8 cellular contexts compared by ENCODE assay signal in the genomic region with DNA sequence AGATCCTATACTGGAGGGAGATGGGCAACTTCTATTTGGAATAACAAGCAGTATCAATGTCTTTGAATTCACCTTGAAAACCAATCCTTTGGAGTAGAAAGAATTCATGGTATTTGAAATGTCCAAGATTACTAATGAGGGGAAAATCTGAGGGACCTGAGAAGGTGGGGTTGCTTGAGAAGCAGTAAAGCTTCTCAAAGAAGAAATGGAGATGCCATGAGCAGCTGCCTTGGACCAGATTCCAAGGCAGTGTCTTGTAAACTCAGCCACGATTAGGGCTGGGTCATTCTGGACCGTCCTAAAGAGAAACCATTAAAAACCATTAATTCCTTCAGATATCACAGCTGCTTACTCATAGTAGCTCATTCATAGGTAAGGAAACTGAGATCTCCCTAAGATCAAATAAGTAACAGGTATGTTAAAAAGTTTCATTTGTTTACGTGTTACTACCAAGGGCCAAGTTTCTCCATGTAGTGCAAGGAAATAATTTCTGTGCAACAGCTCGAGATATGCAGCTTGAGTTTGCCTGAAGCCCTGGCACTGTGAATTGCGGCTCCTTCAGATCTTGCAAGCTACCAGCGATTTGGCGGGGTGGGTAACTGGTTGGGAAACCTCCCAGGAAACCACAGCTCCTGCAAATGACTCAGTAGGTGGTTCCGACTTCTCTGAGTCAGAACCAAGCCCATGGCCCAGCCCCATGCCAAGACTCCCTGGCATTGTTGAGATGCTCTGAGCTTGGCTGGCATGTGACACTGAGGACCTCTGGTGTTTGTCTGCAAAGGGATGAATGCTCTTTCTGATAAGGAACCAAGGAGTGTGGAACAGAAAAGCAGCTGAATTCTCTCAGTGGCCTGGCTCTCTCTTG.
DNase-seq lines count a peak whose midpoint lies in the region; ATAC-seq, FAIRE-seq and TF ChIP-seq lines count a peak whose summit lies in the region.

No MANE protein-coding gene starts in this region.

- intact Hi-C loops in naive thymus-derived CD4-positive, alpha-beta T cell (cut with micrococcal nuclease), result loop anchor here in 1 of 2 donors (5.0 kb wide), 1 partner anchor 575 kb away; no protein-coding TSS in a partner anchor
- intact Hi-C loops in upper lobe of right lung (cut with DNase I) (no loop called here), Caco-2 (cut with micrococcal nuclease; ENCODE audit: unreplicated experiment) (no loop called here)

- H2AFZ ChIP-seq in astrocyte (ENCODE audit: low read depth, low read length), result no peak overlapping the region

- H3K9me3 ChIP-seq in astrocyte (ENCODE audit: insufficient read depth, low read depth, low read length), result no peaks in the 10 kb centered on the region
- H3K9me3 ChIP-seq in naive thymus-derived CD4-positive, alpha-beta T cell (ENCODE audit: control insufficient read depth in 2 of 3, low read length in 3 of 3), result no peaks in the 10 kb centered on the region
- H3K9me3 ChIP-seq in upper lobe of right lung, result no peaks in the 10 kb centered on the region
- H3K9me3 ChIP-seq in Caco-2, result no peaks in the 10 kb centered on the region

- POLR2A ChIA-PET in T-cell (lab: Charles Lee), result interaction anchor here in 1 of 2 donors (0.7 kb wide), 1 partner anchor 460 kb away, joined by 4 read pairs; no protein-coding TSS in a partner anchor
- POLR2A ChIA-PET in naive thymus-derived CD4-positive, alpha-beta T cell (lab: Charles Lee), result no interaction called here
- POLR2A ChIA-PET in Caco-2 (lab: Charles Lee), result no interaction called here

- CTCF ChIA-PET in T-cell (lab: Charles Lee), result interaction anchor here (0.5 to 1.5 kb wide), 10 partner anchors 16 to 655 kb away, joined by 3 to 12 read pairs (median 4); no protein-coding TSS in a partner anchor
- CTCF ChIA-PET in naive thymus-derived CD4-positive, alpha-beta T cell (lab: Charles Lee), result interaction anchor here (0.5 to 1.2 kb wide), 5 partner anchors 9 to 1889 kb away, joined by 3 to 5 read pairs (median 3); no protein-coding TSS in a partner anchor
- CTCF ChIA-PET in Caco-2 (lab: Charles Lee), result interaction anchor here (0.5 to 0.8 kb wide), 5 partner anchors 13 to 902 kb away, joined by 3 to 5 read pairs (median 3); no protein-coding TSS in a partner anchor

- peak overlapping the region in 1 of 2 donors; percentile 24 for H3K27ac Mint-ChIP-seq in T-cell
- H3K27ac Mint-ChIP-seq in astrocyte (ENCODE audit: unreplicated experiment), result no peak overlapping the region
- H3K27ac Mint-ChIP-seq in naive thymus-derived CD4-positive, alpha-beta T cell, result no peak overlapping the region
- no peak overlapping the region for H3K27ac Mint-ChIP-seq in Caco-2 (ENCODE audit: unreplicated experiment)

- H3K27me3 ChIP-seq in astrocyte (ENCODE audit: insufficient read depth, low read length) (no peaks in the 10 kb centered on the region), upper lobe of right lung (no peaks in the 10 kb centered on the region), Caco-2 (replicated peaks; ENCODE audit: control insufficient read depth, insufficient read depth, low read length) (no peaks in the 10 kb centered on the region)
- no peaks in the 10 kb centered on the region for H3K27me3 ChIP-seq in naive thymus-derived CD4-positive, alpha-beta T cell (ENCODE audit: control insufficient read depth in 2 of 2, insufficient read depth in 2 of 2, low read length in 2 of 2)

- peak overlapping the region; percentile 37 for H3K4me2 ChIP-seq in astrocyte (ENCODE audit: low read length)

- H3K4me3 ChIP-seq in astrocyte (ENCODE audit: insufficient read depth, low read depth, low read length), result no peak overlapping the region
- H3K4me3 ChIP-seq in naive thymus-derived CD4-positive, alpha-beta T cell (ENCODE audit: low read length), result no peak overlapping the region
- H3K4me3 ChIP-seq in upper lobe of right lung, result no peak overlapping the region
- H3K4me3 ChIP-seq in Caco-2 (ENCODE audit: low read depth, low read length), result no peak overlapping the region

- no peaks in the 10 kb centered on the region for H3K79me2 ChIP-seq in astrocyte (ENCODE audit: insufficient read depth, low read length)

- H3K4me1 Mint-ChIP-seq in T-cell, result peaks cover 0 to 21% (median 11%) of the 10 kb centered on the region in 3 donors
- H3K4me1 Mint-ChIP-seq in astrocyte (ENCODE audit: low read depth, unreplicated experiment), result peaks cover 13% of the 10 kb centered on the region
- peaks cover 0 to 8% (median 0%) of the 10 kb centered on the region in 7 donors for H3K4me1 Mint-ChIP-seq in naive thymus-derived CD4-positive, alpha-beta T cell
- H3K4me1 Mint-ChIP-seq in Caco-2 (ENCODE audit: low read depth, unreplicated experiment), result no peaks in the 10 kb centered on the region

- H3K27me3 Mint-ChIP-seq in T-cell (peaks cover 5 to 21% of the 10 kb centered on the region in 2 donors), astrocyte (ENCODE audit: low read depth, unreplicated experiment) (no peaks in the 10 kb centered on the region), Caco-2 (ENCODE audit: insufficient read depth, unreplicated experiment) (no peaks in the 10 kb centered on the region)
- H3K27me3 Mint-ChIP-seq in naive thymus-derived CD4-positive, alpha-beta T cell, result peaks cover 0 to 30% (median 6%) of the 10 kb centered on the region in 5 donors

- H3K27ac ChIP-seq in astrocyte (ENCODE audit: low read depth, low read length) (no peak overlapping the region), upper lobe of right lung (no peak overlapping the region)
- H3K27ac ChIP-seq in naive thymus-derived CD4-positive, alpha-beta T cell (ENCODE audit: low read depth, low read length), result no peak overlapping the region

- no peaks in the 10 kb centered on the region for H4K20me1 ChIP-seq in astrocyte (ENCODE audit: insufficient read depth, low read length)

- H3K9me3 Mint-ChIP-seq in T-cell (no peaks in the 10 kb centered on the region), astrocyte (ENCODE audit: unreplicated experiment) (no peaks in the 10 kb centered on the region), Caco-2 (ENCODE audit: unreplicated experiment) (no peaks in the 10 kb centered on the region)
- no peaks in the 10 kb centered on the region for H3K9me3 Mint-ChIP-seq in naive thymus-derived CD4-positive, alpha-beta T cell

- ATAC-seq in T-cell (replicated peaks in 1 of 4) (peak; percentile 83 to 92 (median 88)), upper lobe of right lung (peak; percentile 82)
- ATAC-seq in naive thymus-derived CD4-positive, alpha-beta T cell, result peak; percentile 81

- FAIRE-seq in astrocyte (lab: Jason Lieb, UNC), result peak; percentile 5

- peaks cover 10% of the 10 kb centered on the region for H3K4me1 ChIP-seq in astrocyte (ENCODE audit: insufficient read depth, low read length)
- H3K4me1 ChIP-seq in naive thymus-derived CD4-positive, alpha-beta T cell (ENCODE audit: control insufficient read depth in 2 of 2, insufficient read depth in 2 of 2, low read length in 2 of 2), result no peaks in the 10 kb centered on the region
- H3K4me1 ChIP-seq in upper lobe of right lung, result no peaks in the 10 kb centered on the region
- no peaks in the 10 kb centered on the region for H3K4me1 ChIP-seq in Caco-2

- H3K9ac ChIP-seq in astrocyte (ENCODE audit: low read length), result no peak overlapping the region

- H3K36me3 ChIP-seq in astrocyte (ENCODE audit: insufficient read depth, low read length), result no peaks in the 10 kb centered on the region
- H3K36me3 ChIP-seq in naive thymus-derived CD4-positive, alpha-beta T cell (ENCODE audit: control insufficient read depth in 2 of 3, insufficient read depth in 3 of 3, low read length in 3 of 3), result no peaks in the 10 kb centered on the region
- H3K36me3 ChIP-seq in upper lobe of right lung, result no peaks in the 10 kb centered on the region
- no peaks in the 10 kb centered on the region for H3K36me3 ChIP-seq in Caco-2 (ENCODE audit: control insufficient read depth, insufficient read depth, low read length)

- no TSS peak for BruUV-seq in Caco-2 (replicated peaks; lab: Mats Ljungman, UMichigan)

- H3K36me3 Mint-ChIP-seq in T-cell (no peaks in the 10 kb centered on the region), astrocyte (ENCODE audit: low read depth, unreplicated experiment) (no peaks in the 10 kb centered on the region), Caco-2 (ENCODE audit: insufficient read depth, unreplicated experiment) (no peaks in the 10 kb centered on the region)
- no peaks in the 10 kb centered on the region for H3K36me3 Mint-ChIP-seq in naive thymus-derived CD4-positive, alpha-beta T cell

- DNase-seq in EH (ENCODE audit: low read depth), result peak; percentile 44
- peak in 33 of 34 experiments; percentile 1 to 46 (median 25) for DNase-seq in T-cell
- peak; percentile 70 for DNase-seq in astrocyte (ENCODE audit: low read depth)
- peak in 5 of 9 donors; percentile 1 to 32 (median 10) for DNase-seq in naive thymus-derived CD4-positive, alpha-beta T cell
- peak; percentile 64 for DNase-seq in upper lobe of right lung
- no peak for DNase-seq in germinal center (ENCODE audit: low spot score)
- no peak for DNase-seq in Caco-2
- no peak for DNase-seq in NCI-H345 treated with DMSO at 0.1 percent for 48 hours (lab: John Stamatoyannopoulos, UW; ENCODE audit: unreplicated experiment)

- TF ChIP-seq CTCF in astrocyte (IDR thresholded peaks at IDR 0.05; ENCODE audit: insufficient read depth, low read depth, low read length) (no peak), upper lobe of right lung (IDR thresholded peaks at IDR 0.05) (peak; percentile 15), Caco-2 (IDR thresholded peaks at IDR 0.05; ENCODE audit: insufficient read depth in 1 of 2, low read depth in 1 of 2, low read length in 1 of 2, severe bottlenecking in 1 of 2, unreplicated experiment in 1 of 2) (no peak)

- no peak overlapping the region for H3K4me3 Mint-ChIP-seq in T-cell
- no peak overlapping the region for H3K4me3 Mint-ChIP-seq in astrocyte (ENCODE audit: unreplicated experiment)
- no peak overlapping the region for H3K4me3 Mint-ChIP-seq in naive thymus-derived CD4-positive, alpha-beta T cell
- no peak overlapping the region for H3K4me3 Mint-ChIP-seq in Caco-2 (ENCODE audit: unreplicated experiment)

Comparison
In these comparisons a context has a peak if more than half of its experiments do, and no peak if none do; other contexts are left out.
1. DNase-seq: peak in EH (single experiment), T-cell (33 of 34), astrocyte (single experiment), naive thymus-derived CD4-positive, alpha-beta T cell (5 of 9) and upper lobe of right lung (single experiment); none in germinal center (single experiment), Caco-2 (0 of 2) and NCI-H345 treated with DMSO at 0.1 percent for 48 hours (single experiment).
2. Peak in every context shown above with its lines, with median percentiles within 50 percentile points of each other: ATAC-seq.